Comparison of ENCODE assay signal across 8 cellular contexts in the genomic region with DNA sequence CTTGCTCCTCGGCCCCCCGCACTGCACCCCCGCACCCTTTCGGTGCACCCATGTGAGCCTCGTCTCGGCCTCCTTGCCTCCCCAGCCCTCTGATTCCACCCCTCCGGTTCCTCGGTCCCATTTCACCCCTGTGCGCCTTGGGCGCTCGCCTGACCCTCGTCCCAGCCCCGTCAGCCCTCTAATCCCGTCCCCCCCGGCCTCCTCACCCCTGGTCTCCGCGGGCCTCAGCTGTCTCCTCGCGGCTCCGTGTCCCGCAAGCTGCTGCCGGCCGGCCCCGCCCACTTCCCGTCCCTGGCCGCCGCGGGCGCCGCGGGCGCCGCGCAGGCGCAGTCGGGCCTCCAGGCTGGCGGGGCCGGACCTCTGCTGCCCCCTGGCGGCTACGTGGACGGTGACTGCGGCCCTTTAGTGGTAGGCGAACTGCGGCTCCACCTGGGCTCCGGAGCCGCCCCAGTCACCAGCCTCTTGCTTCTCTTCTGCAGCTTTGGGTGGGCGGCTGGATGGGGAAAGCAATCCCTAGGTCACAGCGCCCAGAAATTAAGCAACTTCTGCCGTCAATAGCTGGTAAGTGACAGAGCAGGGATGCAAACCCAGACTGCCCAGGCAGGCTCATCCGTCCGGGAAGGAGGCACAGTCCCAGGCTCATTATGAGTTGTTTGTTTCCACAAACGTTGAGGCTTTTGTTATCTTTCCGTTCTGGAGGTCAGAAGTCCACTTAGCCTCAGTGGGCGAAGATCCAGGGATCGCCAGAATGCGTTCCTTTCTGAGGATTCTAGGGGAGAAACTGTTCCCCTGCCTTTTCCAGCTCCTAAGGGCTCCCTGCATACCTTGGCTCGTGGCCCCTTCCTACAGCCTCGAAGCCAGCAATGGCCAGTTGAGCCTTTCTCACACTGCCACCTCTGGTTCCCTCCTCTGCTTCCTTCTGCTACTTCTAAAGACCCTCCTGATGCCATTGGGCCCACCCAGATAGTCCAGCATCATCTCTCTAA. TPM values are rescaled to one million over a fixed set of nuclear protein-coding genes. Genes with fewer than 3 reads are reported as not detected.
DNase-seq lines count a peak whose midpoint lies in the region; ATAC-seq and TF ChIP-seq lines count a peak whose summit lies in the region.

A gene with protein sequence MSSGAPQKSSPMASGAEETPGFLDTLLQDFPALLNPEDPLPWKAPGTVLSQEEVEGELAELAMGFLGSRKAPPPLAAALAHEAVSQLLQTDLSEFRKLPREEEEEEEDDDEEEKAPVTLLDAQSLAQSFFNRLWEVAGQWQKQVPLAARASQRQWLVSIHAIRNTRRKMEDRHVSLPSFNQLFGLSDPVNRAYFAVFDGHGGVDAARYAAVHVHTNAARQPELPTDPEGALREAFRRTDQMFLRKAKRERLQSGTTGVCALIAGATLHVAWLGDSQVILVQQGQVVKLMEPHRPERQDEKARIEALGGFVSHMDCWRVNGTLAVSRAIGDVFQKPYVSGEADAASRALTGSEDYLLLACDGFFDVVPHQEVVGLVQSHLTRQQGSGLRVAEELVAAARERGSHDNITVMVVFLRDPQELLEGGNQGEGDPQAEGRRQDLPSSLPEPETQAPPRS (minus strand): TSS at position 263 of the 986 bp plus-strand sequence. CDS start 6,800 bp downstream, outside the sequence.

- peak within 1 kb of the TSS; percentile 84 for H3K4me2 ChIP-seq in SK-N-SH

- peaks cover 2 to 22% of the 10 kb centered on the region in 2 experiments; a peak in 2 of 4 replicates for H3K4me1 ChIP-seq in SK-N-SH (ENCODE audit: control insufficient read depth in 1 of 2, insufficient read depth in 2 of 2, low read depth in 1 of 2, low read length in 1 of 2)

- H3K9ac ChIP-seq in SK-N-SH, result peak within 1 kb of the TSS; percentile 63; the same call in 1 of the 2 replicates

- TF ChIP-seq CTCF in LNCAP (IDR thresholded peaks at IDR 0.05), result peak; percentile 92
- TF ChIP-seq CTCF in SK-N-SH (IDR thresholded peaks at IDR 0.05), result peak; percentile 79

- DNase-seq in COR-L47 (lab: John Stamatoyannopoulos, UW) (peak; percentile 69), SK-N-SH (peak; percentile 99), germinal center (ENCODE audit: low spot score) (peak; percentile 95), occipital lobe (lab: John Stamatoyannopoulos, UW) (peak; percentile 79), substantia nigra (lab: John Stamatoyannopoulos, UW) (peak in 47 of 49 donors; percentile 39 to 92 (median 75))
- DNase-seq in activated naive CD4-positive, alpha-beta T cell treated with anti-CD3 and anti-CD28 coated beads, Interleukin-2, amount 10 ng/mL, durations not matched to agents 7 days and 5 days, result peak; percentile 91

- CTCF ChIA-PET in SK-N-SH (lab: Yijun Ruan, JAX), result interaction anchor here (0.5 to 9.7 kb wide), 36 partner anchors 8 to 310 kb away, joined by 3 to 173 read pairs (median 5); a partner anchor contains a TSS
- CTCF ChIA-PET in activated naive CD4-positive, alpha-beta T cell treated with anti-CD3 and anti-CD28 coated beads, Interleukin-2, amount 10 ng/mL, durations not matched to agents 7 days and 5 days (lab: Charles Lee), result interaction anchor here (0.8 to 3.3 kb wide), 14 partner anchors 9 to 241 kb away, joined by 3 to 46 read pairs (median 4); no protein-coding TSS in a partner anchor

- no peaks in the 10 kb centered on the region for H4K20me1 ChIP-seq in SK-N-SH (ENCODE audit: insufficient read depth)

- peaks cover 38% of the 10 kb centered on the region for H3K79me2 ChIP-seq in SK-N-SH (ENCODE audit: insufficient read depth)

- H3K4me3 Mint-ChIP-seq in activated naive CD4-positive, alpha-beta T cell treated with anti-CD3 and anti-CD28 coated beads, Interleukin-2, amount 10 ng/mL, durations not matched to agents 7 days and 5 days, result peak within 1 kb of the TSS; percentile 82

- peaks cover 27% of the 10 kb centered on the region for H3K27me3 Mint-ChIP-seq in activated naive CD4-positive, alpha-beta T cell treated with anti-CD3 and anti-CD28 coated beads, Interleukin-2, amount 10 ng/mL, durations not matched to agents 7 days and 5 days

- H3K4me1 Mint-ChIP-seq in activated naive CD4-positive, alpha-beta T cell treated with anti-CD3 and anti-CD28 coated beads, Interleukin-2, amount 10 ng/mL, durations not matched to agents 7 days and 5 days, result peaks cover 16% of the 10 kb centered on the region

- 14% methylated on average over 45 of the region's 58 CpGs for WGBS in SK-N-SH (ENCODE audit: low lambda C conversion rate)

- TF ChIP-seq EP300 in SK-N-SH (IDR thresholded peaks at IDR 0.05; ENCODE audit: borderline replicate concordance in 1 of 2, low read depth in 1 of 2, low read length in 1 of 2), result no peak

- peak; percentile 64 for TF ChIP-seq RAD21 in SK-N-SH (IDR thresholded peaks at IDR 0.05; ENCODE audit: low read length)

- POLR2A ChIA-PET in SK-N-SH (lab: Yijun Ruan, JAX), result interaction anchor here (0.6 to 2.1 kb wide), 3 partner anchors 12 to 37 kb away, joined by 3 to 10 read pairs (median 4); no protein-coding TSS in a partner anchor

- peak within 1 kb of the TSS; percentile 67 to 69 for H3K4me3 ChIP-seq in SK-N-SH (ENCODE audit: low read depth in 2 of 2, low read length in 1 of 2)

- H3K9me3 Mint-ChIP-seq in activated naive CD4-positive, alpha-beta T cell treated with anti-CD3 and anti-CD28 coated beads, Interleukin-2, amount 10 ng/mL, durations not matched to agents 7 days and 5 days, result no peaks in the 10 kb centered on the region

- no peaks in the 10 kb centered on the region for H3K9me2 ChIP-seq in SK-N-SH

- H3K27ac ChIP-seq in SK-N-SH (ENCODE audit: low read depth in 2 of 2, low read length in 1 of 2) (peak within 1 kb of the TSS in 1 of 2 experiments; percentile 79; a peak in 2 of 4 replicates), substantia nigra (ENCODE audit: low read depth, low read length, poor library complexity, severe bottlenecking) (peak within 1 kb of the TSS; percentile 69)

- H3K36me3 Mint-ChIP-seq in activated naive CD4-positive, alpha-beta T cell treated with anti-CD3 and anti-CD28 coated beads, Interleukin-2, amount 10 ng/mL, durations not matched to agents 7 days and 5 days, result no peaks in the 10 kb centered on the region

- H3K27me3 ChIP-seq in SK-N-SH (ENCODE audit: insufficient read depth), result no peaks in the 10 kb centered on the region

- no peaks in the 10 kb centered on the region for H3K36me3 ChIP-seq in SK-N-SH (replicated peaks in 1 of 2; ENCODE audit: control insufficient read depth in 1 of 2, insufficient read depth in 2 of 2, low read length in 1 of 2)

- ATAC-seq in GM21423 (IDR thresholded peaks at IDR 0.05; ENCODE audit: unreplicated experiment), result peak; percentile 69

- peak within 1 kb of the TSS; percentile 92; the same call in 1 of the 2 replicates for H2AFZ ChIP-seq in SK-N-SH (ENCODE audit: low read depth)

- H3F3A ChIP-seq in SK-N-SH (replicated peaks; ENCODE audit: insufficient read depth), result peaks cover 6% of the 10 kb centered on the region

- H3K27ac Mint-ChIP-seq in activated naive CD4-positive, alpha-beta T cell treated with anti-CD3 and anti-CD28 coated beads, Interleukin-2, amount 10 ng/mL, durations not matched to agents 7 days and 5 days, result peak within 1 kb of the TSS; percentile 75

- no peaks in the 10 kb centered on the region for H3K9me3 ChIP-seq in SK-N-SH

TF ChIP-seq in SK-N-SH, 30 proteins besides CTCF, POLR2A, EP300 and RAD21:
- TF ChIP-seq NRF1 (IDR thresholded peaks at IDR 0.05; ENCODE audit: low read depth, low read length) (peak; percentile 80), SIN3A (IDR thresholded peaks at IDR 0.05; ENCODE audit: borderline replicate concordance, low read depth, low read length) (0 out of 2 replicates have a peak, but pooled peaks have one; percentile 70), SMC3 (IDR thresholded peaks at IDR 0.05; ENCODE audit: low read depth, low read length) (peak; percentile 84), MXI1 (IDR thresholded peaks at IDR 0.05; ENCODE audit: low read depth, low read length) (peak; percentile 76), TCF12 (IDR thresholded peaks at IDR 0.05) (no peak)
TF ChIP-seq in SK-N-SH: peak in this region for 4.

RNA-seq across cellular contexts. Expression of the gene that starts here (rescaled TPM):
- polyA plus RNA-seq in SK-N-SH (2012; rRNA removed), result 29.6 and 33.8 TPM in 2 replicates
- 16.4 and 24.2 TPM in 2 replicates for polyA plus RNA-seq in SK-N-SH (2012; cell fraction: cytosol; rRNA removed)
- polyA plus RNA-seq in SK-N-SH (2012; cell fraction: nucleus; rRNA removed), result 42.7 and 51.1 TPM in 2 replicates
- 22.6 TPM for total RNA-seq in occipital lobe
